ENCODE assay signal across 8 cellular contexts in genomic region chr5:124599048-124599973, GRCh38.
DNase-seq lines count a peak whose midpoint lies in the region; ATAC-seq and TF ChIP-seq lines count a peak whose summit lies in the region.

No MANE protein-coding gene starts in this region.

- no peak overlapping the region for H3K9ac ChIP-seq in fibroblast of lung (ENCODE audit: insufficient read depth, low read length)

- H3K79me2 ChIP-seq in fibroblast of lung (ENCODE audit: control insufficient read depth, insufficient read depth, low read length): no peaks in the 10 kb centered on the region

- no peaks in the 10 kb centered on the region for H3K36me3 ChIP-seq in fibroblast of lung (ENCODE audit: control insufficient read depth, insufficient read depth, low read length)

- H3K4me3 ChIP-seq in fibroblast of lung (replicated peaks in 1 of 4; ENCODE audit: control extremely low read depth in 1 of 4, insufficient read depth in 1 of 4, low read depth in 3 of 4, low read length in 4 of 4) (no peak overlapping the region), retinal pigment epithelial cell (ENCODE audit: low read length) (no peak overlapping the region)

- no peaks in the 10 kb centered on the region for H3K27me3 ChIP-seq in fibroblast of lung (ENCODE audit: control insufficient read depth, insufficient read depth, low read length)

- peak; percentile 66 for ATAC-seq in HG03354 (IDR thresholded peaks at IDR 0.05; ENCODE audit: poor library complexity, severe bottlenecking, unreplicated experiment)
- ATAC-seq in GM19023 (IDR thresholded peaks at IDR 0.05; ENCODE audit: unreplicated experiment): no peak
- no peak for ATAC-seq in HG02973 (IDR thresholded peaks at IDR 0.05; ENCODE audit: unreplicated experiment)

- H3K27ac ChIP-seq in fibroblast of lung (ENCODE audit: insufficient read depth, low read length): no peak overlapping the region

- H3K9me3 ChIP-seq in fibroblast of lung (ENCODE audit: control insufficient read depth, insufficient read depth, low read depth, low read length): no peaks in the 10 kb centered on the region

- DNase-seq in GM04504 (ENCODE audit: low read depth) (peak; percentile 8), RPMI7951 (ENCODE audit: low read depth) (peak; percentile 80), fibroblast of lung (ENCODE audit: low read depth in 2 of 2) (peak; percentile 78 to 92), retinal pigment epithelial cell (ENCODE audit: low read depth) (peak; percentile 99), NCI-H187 (lab: John Stamatoyannopoulos, UW) (no peak)

- no peak overlapping the region for H3K4me2 ChIP-seq in fibroblast of lung (ENCODE audit: extremely low read depth, insufficient read depth, low read length)

- no peak overlapping the region for H2AFZ ChIP-seq in fibroblast of lung (ENCODE audit: low read length)

- TF ChIP-seq CTCF in fibroblast of lung (conservative IDR thresholded peaks at IDR 0.05 in 1 of 2, IDR thresholded peaks at IDR 0.05 in 1 of 2; ENCODE audit: low read depth in 1 of 2, low read length in 2 of 2) (no peak), retinal pigment epithelial cell (conservative IDR thresholded peaks at IDR 0.05; ENCODE audit: low read depth, low read length) (no peak)

- H4K20me1 ChIP-seq in fibroblast of lung (ENCODE audit: control insufficient read depth, extremely low read depth, insufficient read depth, low read length): no peaks in the 10 kb centered on the region

- peaks cover 2% of the 10 kb centered on the region for H3K4me1 ChIP-seq in fibroblast of lung (ENCODE audit: control insufficient read depth, extremely low read depth, insufficient read depth, low read length)

Comparison
In these comparisons a context has a peak if more than half of its experiments do, and no peak if none do; other contexts are left out.
1. DNase-seq: peak in GM04504 (single experiment), RPMI7951 (single experiment), fibroblast of lung (2 of 2) and retinal pigment epithelial cell (single experiment); none in NCI-H187 (0 of 2).